ENCODE assay signal across 8 cellular contexts in genomic region chr21:31731802-31732537, GRCh38. TPM values are rescaled to one million over a fixed set of nuclear protein-coding genes. Genes with fewer than 3 reads are reported as not detected.
DNase-seq lines count a peak whose midpoint lies in the region; ATAC-seq and TF ChIP-seq lines count a peak whose summit lies in the region.

Gene SCAF4, minus strand, starts transcription at chr21:31732118. Its CDS starts 426 bp downstream, at chr21:31731692.

- TF ChIP-seq CTCF in CD14-positive monocyte (IDR thresholded peaks at IDR 0.05): no peak
- TF ChIP-seq CTCF in liver (IDR thresholded peaks at IDR 0.05; ENCODE audit: low read depth, low read length, missing input control): no peak

- H3K9me3 ChIP-seq in liver (ENCODE audit: control insufficient read depth in 4 of 4, low read length in 3 of 4): no peaks in the 10 kb centered on the region

- peak within 1 kb of the TSS; percentile 80 to 92 (median 91) for H3K27ac Mint-ChIP-seq in CD14-positive monocyte

- H3K9me3 Mint-ChIP-seq in CD14-positive monocyte: no peaks in the 10 kb centered on the region

- H3K9ac ChIP-seq in liver (ENCODE audit: low read depth in 1 of 2, low read length in 2 of 2): peak within 1 kb of the TSS; percentile 90 to 92

- H3K36me3 ChIP-seq in liver (ENCODE audit: control insufficient read depth in 4 of 4, insufficient read depth in 3 of 4, low read depth in 1 of 4, low read length in 3 of 4): no peaks in the 10 kb centered on the region

- ATAC-seq in GM19351 (IDR thresholded peaks at IDR 0.05; ENCODE audit: unreplicated experiment): peak; percentile 73
- peak; percentile 72 for ATAC-seq in HG03469 (IDR thresholded peaks at IDR 0.05; ENCODE audit: unreplicated experiment)

- no peak for TF ChIP-seq RAD21 in liver (IDR thresholded peaks at IDR 0.05)

- intact Hi-C loops in CD14-positive monocyte (cut with micrococcal nuclease): loop anchor here (5.0 to 10.0 kb wide), 2 partner anchors 75 to 663 kb away; partner anchors contain the start of genes SOD1 (in 2 of the 2) and URB1 (in 1 of the 2)

- H3K27me3 Mint-ChIP-seq in CD14-positive monocyte (ENCODE audit: low read depth in 3 of 3): peaks cover 0 to 3% (median 0%) of the 10 kb centered on the region in 3 donors

- H3K27ac ChIP-seq in liver (ENCODE audit: low read depth in 1 of 2, low read length in 2 of 2): peak within 1 kb of the TSS; percentile 92 to 94

- peaks cover 8 to 51% (median 37%) of the 10 kb centered on the region in 4 donors for H3K4me1 ChIP-seq in liver (ENCODE audit: control insufficient read depth in 4 of 4, insufficient read depth in 4 of 4, low read length in 3 of 4)

- H3K27me3 ChIP-seq in liver (ENCODE audit: control insufficient read depth in 4 of 4, insufficient read depth in 4 of 4, low read length in 3 of 4): no peaks in the 10 kb centered on the region

- H3K4me3 ChIP-seq in liver (ENCODE audit: low read depth in 1 of 3, low read length in 3 of 3): peak within 1 kb of the TSS; percentile 78 to 100 (median 79)

- DNase-seq in CD14-positive monocyte (ENCODE audit: low spot score) (peak; percentile 82), NCI-H524 treated with DMSO at 0.1 percent for 48 hours (lab: John Stamatoyannopoulos, UW) (peak; percentile 40), dermis blood vessel endothelial cell (peak; percentile 91)
- peak; percentile 73 for DNase-seq in activated CD4-positive, alpha-beta T cell treated with anti-CD3 and anti-CD28 coated beads, Interleukin-2, amount 50 U/mL, for 1 hour
- peak; percentile 77 for DNase-seq in stimulated activated CD4-positive, alpha-beta T cell treated with anti-CD3 and anti-CD28 coated beads, Interleukin-4, amount 100 ng/mL, for 1 hour

- H3K36me3 Mint-ChIP-seq in CD14-positive monocyte: peaks cover 0 to 3% of the 10 kb centered on the region in 2 donors

- H3K4me3 Mint-ChIP-seq in CD14-positive monocyte: peak within 1 kb of the TSS; percentile 85 to 90

- under 1% methylated on average over 105 of the region's 105 CpGs for WGBS in liver

- H3K4me1 Mint-ChIP-seq in CD14-positive monocyte: peaks cover 10% of the 10 kb centered on the region

TF ChIP-seq in liver, 16 proteins besides CTCF, POLR2A, EP300 and RAD21:
- TF ChIP-seq SP1 (IDR thresholded peaks at IDR 0.05) (peak; percentile 56), HNF4A (conservative IDR thresholded peaks at IDR 0.05) (peak in 1 of 2 donors; percentile 28), FOXA1 (IDR thresholded peaks at IDR 0.05) (no peak), EGR1 (IDR thresholded peaks at IDR 0.05; ENCODE audit: low read depth in 2 of 2) (peak; percentile 35 to 62)

RNA-seq across cellular contexts. Expression of gene SCAF4, which starts in this region (rescaled TPM):
- polyA plus RNA-seq in CD14-positive monocyte (10 to 100 TPM in 1 of 2 donors, 1 to 10 TPM in 1; 4.6 to 11.3 TPM), liver (1 to 10 TPM; 7.1 to 8.4 TPM)
- total RNA-seq in dermis blood vessel endothelial cell (5.3 and 6.3 TPM in 2 replicates), liver (10 to 100 TPM; 10.1 to 11.1 TPM)

Comparison
In these comparisons a context has a peak if more than half of its experiments do, and no peak if none do; other contexts are left out.
1. Peak in every context shown above with its lines: DNase-seq, ATAC-seq, H3K4me3 ChIP-seq and H3K27ac ChIP-seq.
2. DNase-seq: peak in every context shown above with its lines; median percentile 91 in dermis blood vessel endothelial cell; 82 in CD14-positive monocyte; 77 in stimulated activated CD4-positive, alpha-beta T cell treated with anti-CD3 and anti-CD28 coated beads, Interleukin-4, amount 100 ng/mL, for 1 hour; 73 in activated CD4-positive, alpha-beta T cell treated with anti-CD3 and anti-CD28 coated beads, Interleukin-2, amount 50 U/mL, for 1 hour; 40 in NCI-H524 treated with DMSO at 0.1 percent for 48 hours.